In genomic region chr2:22209545-22209944, GRCh38 we compare ENCODE assay signal across 28 cellular contexts.
"Had no signal": no experiment of that assay in that cellular context is flagged by ENCODE, and none has a peak within 500 bp of the region (broad histone marks: within the 10 kb centered on the region; RNA-seq: fewer than 3 reads in every experiment).

No MANE protein-coding gene starts in this region.

- H3K27ac ChIP-seq: esophagus squamous epithelium, heart right ventricle, left ventricle myocardium inferior, lower lobe of right lung, psoas muscle, sigmoid colon, stomach, thyroid gland had no signal

- H3K27me3 ChIP-seq: esophagus squamous epithelium, heart right ventricle, sigmoid colon, stomach, thyroid gland had no signal

- H3K4me1 ChIP-seq: esophagus squamous epithelium, heart right ventricle, left ventricle myocardium inferior, lower lobe of right lung, psoas muscle, sigmoid colon, stomach, thyroid gland had no signal

- FAIRE-seq: colon, endometrium had no signal

- ATAC-seq: heart right ventricle; left colon; lower lobe of right lung; naive thymus-derived CD8-positive, alpha-beta T cell; psoas muscle; right cardiac atrium; stimulated activated effector memory CD8-positive, alpha-beta T cell treated with anti-CD3 and anti-CD28 coated beads, Interleukin-12 subunit alpha, Interleukin-12 subunit beta, amount 100 ng/mL, for 72 hours had no signal

- H3K9me3 ChIP-seq: esophagus squamous epithelium, heart right ventricle, left ventricle myocardium inferior, lower lobe of right lung, psoas muscle, sigmoid colon, thyroid gland had no signal

- H3K36me3 ChIP-seq: esophagus squamous epithelium, heart right ventricle, left ventricle myocardium inferior, lower lobe of right lung, sigmoid colon, stomach, thyroid gland had no signal

- H3K4me3 ChIP-seq: esophagus squamous epithelium, heart right ventricle, left ventricle myocardium inferior, lower lobe of right lung, psoas muscle, sigmoid colon, stomach, thyroid gland had no signal

- DNase-seq: effector memory CD4-positive, alpha-beta T cell; erythroblast; esophagus squamous epithelium; foreskin melanocyte; glutamatergic neuron; heart right ventricle; hippocampal formation; islet precursor cell; kidney glomerular epithelial cell; left colon; left ventricle myocardium inferior; lower lobe of right lung; naive thymus-derived CD8-positive, alpha-beta T cell; nephron progenitor cell; nucleus accumbens; posterior cingulate gyrus; psoas muscle; right cardiac atrium; sigmoid colon; stimulated activated CD4-positive, alpha-beta T cell treated with anti-CD3 and anti-CD28 coated beads, Interleukin-2, amount 100 ng/mL, for 24 hours; stimulated activated CD4-positive, alpha-beta T cell treated with anti-CD3 and anti-CD28 coated beads, Interleukin-4, amount 100 ng/mL, for 24 hours; stimulated activated naive CD4-positive, alpha-beta T cell treated with Interleukin-2 at 50 U/mL for 16 hours; stomach; thyroid gland; trophoblast cell had no signal
